In genomic region chr5:58466939-58467338, GRCh38 we compare ENCODE assay signal across 9 cellular contexts. TPM values are rescaled to one million over a fixed set of nuclear protein-coding genes. Genes with fewer than 3 reads are reported as not detected.
DNase-seq lines count a peak whose midpoint lies in the region; ATAC-seq, FAIRE-seq and TF ChIP-seq lines count a peak whose summit lies in the region.
"Had no signal": no experiment of that assay in that cellular context is flagged by ENCODE, and none has a peak within 500 bp of the region (broad histone marks: within the 10 kb centered on the region; RNA-seq: fewer than 3 reads in every experiment).

No MANE protein-coding gene starts in this region.

- H3K4me3 ChIP-seq in A549 (no peak overlapping the region), choroid plexus epithelial cell (ENCODE audit: low read depth, low read length) (no peak overlapping the region), upper lobe of right lung (no peak overlapping the region)

- peak; percentile 85 for FAIRE-seq in A549 (lab: Jason Lieb, UNC)

- H3K4me1 ChIP-seq in A549 (peaks cover 16% of the 10 kb centered on the region), upper lobe of right lung (no peaks in the 10 kb centered on the region)

- H3K27ac ChIP-seq in A549 (peak overlapping the region; percentile 8 to 33; a peak in 5 of 6 replicates), upper lobe of right lung (no peak overlapping the region)

- H3K9me3 ChIP-seq in A549 (no peaks in the 10 kb centered on the region), upper lobe of right lung (no peaks in the 10 kb centered on the region)

- TF ChIP-seq CTCF in A549 (IDR thresholded peaks at IDR 0.05) (no peak), choroid plexus epithelial cell (conservative IDR thresholded peaks at IDR 0.05; ENCODE audit: low read depth, low read length) (peak; percentile 55), upper lobe of right lung (IDR thresholded peaks at IDR 0.05) (no peak)

- POLR2A ChIA-PET in A549 (lab: Yijun Ruan, JAX): no interaction called here

- H3K36me3 ChIP-seq in upper lobe of right lung: no peaks in the 10 kb centered on the region

- H3K4me2 ChIP-seq in A549: peak overlapping the region; percentile 46; the same call in 2 of the 3 replicates

- no peak for TF ChIP-seq RAD21 in A549 (conservative IDR thresholded peaks at IDR 0.05 in 1 of 2, IDR thresholded peaks at IDR 0.05 in 1 of 2)

- TF ChIP-seq EP300 in A549 (IDR thresholded peaks at IDR 0.05): no peak

- CTCF ChIA-PET in A549 (lab: Yijun Ruan, JAX): interaction anchor here (0.9 to 10.0 kb wide), 6 partner anchors 569 to 1168 kb away, joined by 3 to 149 read pairs (median 5); no protein-coding TSS in a partner anchor

- ATAC-seq in A549 (peak; percentile 89 to 91), GM18861 (IDR thresholded peaks at IDR 0.05; ENCODE audit: unreplicated experiment) (peak; percentile 96), HG02798 (IDR thresholded peaks at IDR 0.05; ENCODE audit: poor library complexity, unreplicated experiment) (peak; percentile 100), upper lobe of right lung (peak; percentile 80)

- no peaks in the 10 kb centered on the region for H3K27me3 ChIP-seq in upper lobe of right lung

- 45% methylated on average over 4 of the region's 4 CpGs for WGBS in A549 (ENCODE audit: missing lambda C conversion rate)

- no peak for TF ChIP-seq POLR2A in A549 (IDR thresholded peaks at IDR 0.05; ENCODE audit: low read length)

- DNase-seq in A549 (ENCODE audit: low read depth in 1 of 2, low spot score in 1 of 2) (peak; percentile 25 to 70), NOMO-1 (lab: John Stamatoyannopoulos, UW; ENCODE audit: unreplicated experiment in 2 of 2) (peak; percentile 85), choroid plexus epithelial cell (ENCODE audit: low read depth) (peak; percentile 87), upper lobe of right lung (no peak), NCI-H2171 (lab: John Stamatoyannopoulos, UW) (no peak), NCI-H345 (lab: John Stamatoyannopoulos, UW) (no peak)
- DNase-seq: naive B cell had no signal

- intact Hi-C loops in upper lobe of right lung (cut with DNase I): loop anchor here (5.0 to 10.0 kb wide), 2 partner anchors 975 to 1172 kb away; no protein-coding TSS in a partner anchor

TF ChIP-seq in A549, 52 proteins besides CTCF, POLR2A, EP300 and RAD21:
- TF ChIP-seq FOSL2 (IDR thresholded peaks at IDR 0.05): no peak
- TF ChIP-seq FOSL2 (CRISPR knock-in tag; IDR thresholded peaks at IDR 0.05): peak; percentile 50; the same call in 1 of the 2 replicates
- peak; percentile 70 for TF ChIP-seq MAX (IDR thresholded peaks at IDR 0.05)
- peak; percentile 54 for TF ChIP-seq ZFP36 (IDR thresholded peaks at IDR 0.05; ENCODE audit: borderline replicate concordance, partially characterized antibody)
- no peak for TF ChIP-seq EHF (CRISPR knock-in tag; IDR thresholded peaks at IDR 0.05)

RNA-seq across cellular contexts. Expression of gene PLK2, which starts 7.1 kb away (rescaled TPM):
- polyA plus RNA-seq in A549 (2011; rRNA removed) (168 and 217 TPM in 2 replicates), A549 (2017; fragmentation: RNase III; extraction: RNeasy Plus Mini Kit Qiagen cat#74134 plus additional on column Dnase treatment) (230 to 257 TPM (median 240 TPM) in 3 replicates)
- polyA plus RNA-seq in A549 (2012; cell fraction: cytosol; rRNA removed): 147 and 226 TPM in 2 replicates
- polyA plus RNA-seq in A549 (2012; cell fraction: nucleus; rRNA removed): 345 and 402 TPM in 2 replicates
- 367 and 381 TPM in 2 replicates for polyA minus RNA-seq in A549 (2011; rRNA and poly(A)+ RNA removed)
- 41.1 TPM for total RNA-seq in upper lobe of right lung

RNA-seq across cellular contexts. Expression of gene GAPT, which starts 24.3 kb away (rescaled TPM):
- polyA plus RNA-seq in A549 (2011; rRNA removed) (not detected in 2 replicates), A549 (2017; fragmentation: RNase III; extraction: RNeasy Plus Mini Kit Qiagen cat#74134 plus additional on column Dnase treatment) (not detected in 3 replicates)
- not detected in 2 replicates for polyA plus RNA-seq in A549 (2012; cell fraction: cytosol; rRNA removed)
- polyA plus RNA-seq in A549 (2012; cell fraction: nucleus; rRNA removed): not detected in 2 replicates
- not detected in 2 replicates for polyA minus RNA-seq in A549 (2011; rRNA and poly(A)+ RNA removed)
- total RNA-seq in upper lobe of right lung: 5.2 TPM

Comparison
In these comparisons a context has a peak if more than half of its experiments do, and no peak if none do; other contexts are left out.
1. DNase-seq: peak in A549 (2 of 2), NOMO-1 (2 of 2) and choroid plexus epithelial cell (single experiment); none in upper lobe of right lung (single experiment), NCI-H2171 (single experiment) and NCI-H345 (single experiment).
2. Peak in every context shown above with its lines, with median percentiles within 50 percentile points of each other: ATAC-seq.